In genomic region chr3:114056130-114057010, GRCh38 we compare ENCODE assay signal across 8 cellular contexts. TPM values are rescaled to one million over a fixed set of nuclear protein-coding genes. Genes with fewer than 3 reads are reported as not detected.
A peak's percentile ranks its signal among the peaks of the same experiment; 100 is the strongest.
DNase-seq lines count a peak whose midpoint lies in the region; ATAC-seq and TF ChIP-seq lines count a peak whose summit lies in the region.

A gene with protein sequence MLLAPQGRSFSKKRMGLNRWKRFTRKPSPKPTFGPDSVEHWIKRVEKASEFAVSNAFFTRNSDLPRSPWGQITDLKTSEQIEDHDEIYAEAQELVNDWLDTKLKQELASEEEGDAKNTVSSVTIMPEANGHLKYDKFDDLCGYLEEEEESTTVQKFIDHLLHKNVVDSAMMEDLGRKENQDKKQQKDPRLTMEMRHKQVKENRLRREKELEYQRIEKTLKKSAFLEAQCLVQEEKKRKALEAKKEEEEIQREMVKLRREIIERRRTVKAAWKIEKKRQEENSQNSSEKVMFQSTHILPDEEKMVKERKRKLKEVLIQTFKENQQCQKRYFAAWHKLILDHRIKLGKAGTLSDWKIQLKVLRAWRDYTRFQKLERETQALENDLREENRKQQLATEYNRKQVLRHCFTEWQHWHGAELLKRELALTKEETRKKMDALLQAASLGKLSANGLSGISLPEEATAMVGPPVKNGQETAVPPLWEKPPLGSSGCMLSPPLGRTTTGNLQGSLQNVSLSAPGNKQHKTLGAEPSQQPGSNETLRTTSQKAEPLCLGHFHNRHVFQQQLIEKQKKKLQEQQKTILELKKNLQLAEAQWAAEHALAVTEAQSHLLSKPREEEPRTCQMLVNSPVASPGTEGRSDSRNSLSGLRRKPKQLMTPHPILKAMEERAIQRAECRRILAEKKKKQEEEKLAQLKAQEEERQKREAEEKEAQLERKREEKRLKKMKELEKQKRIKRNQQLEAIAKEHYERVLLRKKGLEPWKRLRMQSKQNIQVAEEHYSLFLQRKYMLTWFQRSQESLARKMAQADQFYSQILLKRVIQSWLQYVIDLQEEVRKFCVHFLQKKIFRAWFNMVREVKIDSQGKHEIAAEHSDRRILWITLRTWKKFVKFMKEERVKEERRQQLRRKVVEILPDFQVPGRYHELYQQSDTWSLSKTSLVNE (minus strand): TSS chr3:114056526. CDS start chr3:114056466, 60 bp downstream.
Gene QTRT2, plus strand, starts transcription at chr3:114056737. Its CDS starts 8,521 bp downstream, at chr3:114065258.

- peak within 1 kb of the TSS; percentile 95 for H2AFZ ChIP-seq in SK-N-SH (ENCODE audit: low read depth)

- H3K9me3 Mint-ChIP-seq in activated naive CD4-positive, alpha-beta T cell treated with anti-CD3 and anti-CD28 coated beads, Interleukin-2, amount 50 U/mL, for 72 hours = no peaks in the 10 kb centered on the region

- peak; percentile 94 for DNase-seq in GM10248 (ENCODE audit: extremely low spot score)
- DNase-seq in NCI-H1092 (lab: John Stamatoyannopoulos, UW) = peak; percentile 99
- DNase-seq in SK-N-SH = peak; percentile 89
- peak; percentile 93 to 97 for DNase-seq in activated naive CD4-positive, alpha-beta T cell treated with anti-CD3 and anti-CD28 coated beads, Interleukin-2, amount 50 U/mL, for 72 hours (ENCODE audit: low spot score in 2 of 2)
- DNase-seq in glomerular visceral epithelial cell (ENCODE audit: extremely low spot score) = peak; percentile 99
- peak; percentile 98 for DNase-seq in occipital lobe (lab: John Stamatoyannopoulos, UW)
- peak; percentile 100 for DNase-seq in testis

- peak; percentile 98 for ATAC-seq in HG02610 (IDR thresholded peaks at IDR 0.05; ENCODE audit: unreplicated experiment)
- peak; percentile 93 to 98 for ATAC-seq in activated naive CD4-positive, alpha-beta T cell treated with anti-CD3 and anti-CD28 coated beads, Interleukin-2, amount 50 U/mL, for 72 hours

- no peaks in the 10 kb centered on the region for H4K20me1 ChIP-seq in SK-N-SH (ENCODE audit: insufficient read depth)

- no peak for TF ChIP-seq RAD21 in SK-N-SH (IDR thresholded peaks at IDR 0.05; ENCODE audit: low read length)

- CTCF ChIA-PET in GM10248 (lab: Yijun Ruan, JAX) = interaction anchor here (0.7 to 2.1 kb wide), 5 partner anchors 11 to 429 kb away, joined by 3 to 6 read pairs (median 3); partner anchors contain the start of gene NAA50
- CTCF ChIA-PET in SK-N-SH (lab: Yijun Ruan, JAX) = interaction anchor here (0.9 to 1.7 kb wide), 3 partner anchors 21 to 152 kb away, joined by 3 to 4 read pairs (median 3); no protein-coding TSS in a partner anchor

- H3K9me3 ChIP-seq in SK-N-SH (no peaks in the 10 kb centered on the region), testis (no peaks in the 10 kb centered on the region)

- peaks cover 7 to 10% of the 10 kb centered on the region in 2 experiments; a peak in 3 of 4 replicates for H3K4me1 ChIP-seq in SK-N-SH (ENCODE audit: control insufficient read depth in 1 of 2, insufficient read depth in 2 of 2, low read depth in 1 of 2, low read length in 1 of 2)
- H3K4me1 ChIP-seq in testis = peaks cover 12% of the 10 kb centered on the region

- H3K36me3 ChIP-seq in SK-N-SH (replicated peaks in 1 of 2; ENCODE audit: control insufficient read depth in 1 of 2, insufficient read depth in 2 of 2, low read length in 1 of 2) (peaks cover 7 to 8% of the 10 kb centered on the region in 2 experiments), testis (ENCODE audit: low read depth, missing control alignments) (no peaks in the 10 kb centered on the region)

- TF ChIP-seq EP300 in SK-N-SH (IDR thresholded peaks at IDR 0.05; ENCODE audit: borderline replicate concordance in 1 of 2, low read depth in 1 of 2, low read length in 1 of 2) = no peak

- peak within 1 kb of the TSS; percentile 79 for H3K4me2 ChIP-seq in SK-N-SH

- H3K4me3 ChIP-seq in SK-N-SH (ENCODE audit: low read depth in 2 of 2, low read length in 1 of 2) (peak within 1 kb of the TSS; percentile 86 to 97), testis (peak within 1 kb of the TSS; percentile 77 to 83)

- H3K27ac Mint-ChIP-seq in activated naive CD4-positive, alpha-beta T cell treated with anti-CD3 and anti-CD28 coated beads, Interleukin-2, amount 50 U/mL, for 72 hours = peak within 1 kb of the TSS; percentile 94 to 98

- WGBS in SK-N-SH (ENCODE audit: low lambda C conversion rate) = 1% methylated on average over 30 of the region's 49 CpGs
- 0% methylated on average over 34 to 49 of the region's 49 CpGs for whole genome bisulfite sequencing in testis, 2 donors

- TF ChIP-seq CTCF in GM10248 (IDR thresholded peaks at IDR 0.05; ENCODE audit: control extremely low read depth, extremely low read depth, low read depth, missing control alignments) (no peak), SK-N-SH (IDR thresholded peaks at IDR 0.05) (no peak), testis (IDR thresholded peaks at IDR 0.05) (peak in 1 of 3 experiments; percentile 2)

- peaks cover 58% of the 10 kb centered on the region for H3K79me2 ChIP-seq in SK-N-SH (ENCODE audit: insufficient read depth)

- H3F3A ChIP-seq in SK-N-SH (replicated peaks; ENCODE audit: insufficient read depth) = no peaks in the 10 kb centered on the region

- no peaks in the 10 kb centered on the region for H3K9me2 ChIP-seq in SK-N-SH

- TF ChIP-seq POLR2A in testis (IDR thresholded peaks at IDR 0.05) = no peak

- peak within 1 kb of the TSS; percentile 78 for H3K9ac ChIP-seq in SK-N-SH

- peak within 1 kb of the TSS; percentile 75 to 87 for H3K27ac ChIP-seq in SK-N-SH (ENCODE audit: low read depth in 2 of 2, low read length in 1 of 2)
- H3K27ac ChIP-seq in testis = peak within 1 kb of the TSS; percentile 63 to 86

- no peaks in the 10 kb centered on the region for H3K27me3 ChIP-seq in SK-N-SH (ENCODE audit: insufficient read depth)
- no peaks in the 10 kb centered on the region for H3K27me3 ChIP-seq in testis

- intact Hi-C loops in testis (cut with DNase I; ENCODE audit: low total_unique reads) = no loop called here

- POLR2A ChIA-PET in GM10248 (lab: Yijun Ruan, JAX) (interaction anchor here (0.6 kb wide), 1 partner anchor 73 kb away, joined by 3 read pairs; no protein-coding TSS in a partner anchor), SK-N-SH (lab: Yijun Ruan, JAX) (no interaction called here)

- peaks cover 18 to 26% of the 10 kb centered on the region in 2 donors for H3K36me3 Mint-ChIP-seq in activated naive CD4-positive, alpha-beta T cell treated with anti-CD3 and anti-CD28 coated beads, Interleukin-2, amount 50 U/mL, for 72 hours

TF ChIP-seq in SK-N-SH, 30 proteins besides CTCF, POLR2A, EP300 and RAD21 (continues in another document):
- TF ChIP-seq RFX5 (IDR thresholded peaks at IDR 0.05; ENCODE audit: low read length) (peak; percentile 84), YY1 (IDR thresholded peaks at IDR 0.05; ENCODE audit: low read depth) (peak; percentile 65; the same call in 1 of the 2 replicates), RXRA (IDR thresholded peaks at IDR 0.05; ENCODE audit: borderline replicate concordance, low read depth) (no peak), ELF1 (IDR thresholded peaks at IDR 0.05) (peak; percentile 74; the same call in 1 of the 2 replicates), NRF1 (IDR thresholded peaks at IDR 0.05; ENCODE audit: low read depth, low read length) (peak; percentile 74), GABPA (IDR thresholded peaks at IDR 0.05; ENCODE audit: low read depth) (no peak; the same call in 1 of the 2 replicates), ZBTB33 (IDR thresholded peaks at IDR 0.05; ENCODE audit: borderline replicate concordance, low read depth) (no peak), SIN3A (IDR thresholded peaks at IDR 0.05; ENCODE audit: borderline replicate concordance, low read depth, low read length) (peak; percentile 94)
- TF ChIP-seq, protein P1, sequence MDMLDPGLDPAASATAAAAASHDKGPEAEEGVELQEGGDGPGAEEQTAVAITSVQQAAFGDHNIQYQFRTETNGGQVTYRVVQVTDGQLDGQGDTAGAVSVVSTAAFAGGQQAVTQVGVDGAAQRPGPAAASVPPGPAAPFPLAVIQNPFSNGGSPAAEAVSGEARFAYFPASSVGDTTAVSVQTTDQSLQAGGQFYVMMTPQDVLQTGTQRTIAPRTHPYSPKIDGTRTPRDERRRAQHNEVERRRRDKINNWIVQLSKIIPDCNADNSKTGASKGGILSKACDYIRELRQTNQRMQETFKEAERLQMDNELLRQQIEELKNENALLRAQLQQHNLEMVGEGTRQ (IDR thresholded peaks at IDR 0.05; ENCODE audit: borderline replicate concordance, low read depth, low read length) = peak; percentile 37; the same call in 1 of the 2 replicates

RNA-seq across cellular contexts. Expression of the first gene that starts in this region (rescaled TPM):
- polyA plus RNA-seq in SK-N-SH (2012; rRNA removed) (3.1 and 5.5 TPM in 2 replicates), testis (ENCODE audit: insufficient read depth, low read depth, low replicate concordance) (14.2 TPM)
- 1.7 and 2.1 TPM in 2 replicates for polyA plus RNA-seq in SK-N-SH (2012; cell fraction: cytosol; rRNA removed)
- polyA plus RNA-seq in SK-N-SH (2012; cell fraction: nucleus; rRNA removed) = 16.6 and 26.3 TPM in 2 replicates
- 1 to 10 TPM in 1 of 2 donors, under 1 TPM in 1; 0.77 to 4.0 TPM for total RNA-seq in activated naive CD4-positive, alpha-beta T cell treated with anti-CD3 and anti-CD28 coated beads, Interleukin-2, amount 50 U/mL, for 72 hours
- total RNA-seq in occipital lobe (6.6 TPM), testis (10 to 100 TPM; 13.9 to 22.5 TPM)

RNA-seq across cellular contexts. Expression of gene QTRT2, which starts in this region (rescaled TPM):
- polyA plus RNA-seq in SK-N-SH (2012; rRNA removed) (6.2 and 7.9 TPM in 2 replicates), testis (ENCODE audit: insufficient read depth, low read depth, low replicate concordance) (17.9 TPM)
- 7.4 and 7.6 TPM in 2 replicates for polyA plus RNA-seq in SK-N-SH (2012; cell fraction: cytosol; rRNA removed)
- 7.3 and 10.8 TPM in 2 replicates for polyA plus RNA-seq in SK-N-SH (2012; cell fraction: nucleus; rRNA removed)
- 10 to 100 TPM; 28.9 to 38.0 TPM for total RNA-seq in activated naive CD4-positive, alpha-beta T cell treated with anti-CD3 and anti-CD28 coated beads, Interleukin-2, amount 50 U/mL, for 72 hours
- total RNA-seq in occipital lobe (22.0 TPM), testis (10 to 100 TPM; 24.0 to 29.5 TPM)

Comparison
In these comparisons a context has a peak if more than half of its experiments do, and no peak if none do; other contexts are left out.
1. Peak in every context shown above with its lines: DNase-seq, ATAC-seq, H3K4me3 ChIP-seq and H3K27ac ChIP-seq.